ENCODE assay signal across 9 cellular contexts in genomic region chr17:58120195-58120822, GRCh38. TPM values are rescaled to one million over a fixed set of nuclear protein-coding genes. Genes with fewer than 3 reads are reported as not detected.
DNase-seq lines count a peak whose midpoint lies in the region; ATAC-seq and TF ChIP-seq lines count a peak whose summit lies in the region.
"Had no signal": no experiment of that assay in that cellular context is flagged by ENCODE, and none has a peak within 500 bp of the region (broad histone marks: within the 10 kb centered on the region; RNA-seq: fewer than 3 reads in every experiment).

No MANE protein-coding gene starts in this region.

- WGBS in ovary, 3 donors, result 20 to 23% (median 21%) methylated on average over 7 of the region's 7 CpGs

- no peaks in the 10 kb centered on the region for H3K27me3 ChIP-seq in ovary

- no peak for TF ChIP-seq EP300 in ovary (IDR thresholded peaks at IDR 0.05)

- no peaks in the 10 kb centered on the region for H3K4me1 ChIP-seq in ovary (ENCODE audit: insufficient read depth)

- H3K4me1 Mint-ChIP-seq in chondrocyte (ENCODE audit: low read depth), result no peaks in the 10 kb centered on the region
- H3K4me1 Mint-ChIP-seq: activated B cell treated with CpG ODN at 0.5 μM for 24 hours had no signal

- H3K9me3 ChIP-seq in ovary, result no peaks in the 10 kb centered on the region

- H3K27me3 Mint-ChIP-seq in chondrocyte (ENCODE audit: low read depth), result peaks cover 42% of the 10 kb centered on the region

- DNase-seq in SIG-M5 treated with dmso at 0.1 percent for 504 hours (lab: John Stamatoyannopoulos, UW; ENCODE audit: unreplicated experiment) (peak; percentile 60), SIG-M5 (lab: John Stamatoyannopoulos, UW) (no peak), SK-MEL-5 (ENCODE audit: low read depth, low spot score) (peak; percentile 64), choroid plexus epithelial cell (ENCODE audit: low read depth) (peak; percentile 76), ovary (peak in 4 of 5 donors; percentile 12 to 30 (median 21)), chondrocyte (ENCODE audit: low spot score) (no peak)
- DNase-seq: activated B cell treated with CpG ODN at 0.5 μM for 24 hours had no signal

- H3K36me3 Mint-ChIP-seq in chondrocyte (ENCODE audit: low read depth), result no peaks in the 10 kb centered on the region

- intact Hi-C loops in ovary (cut with DNase I), result no loop called here

- TF ChIP-seq CTCF in choroid plexus epithelial cell (conservative IDR thresholded peaks at IDR 0.05; ENCODE audit: low read depth, low read length), result no peak
- TF ChIP-seq CTCF in ovary (IDR thresholded peaks at IDR 0.05), result no peak
- TF ChIP-seq CTCF in chondrocyte (IDR thresholded peaks at IDR 0.05), result no peak

- no peaks in the 10 kb centered on the region for H3K9me3 Mint-ChIP-seq in chondrocyte (ENCODE audit: low read depth)
- H3K9me3 Mint-ChIP-seq: activated B cell treated with CpG ODN at 0.5 μM for 24 hours had no signal

- H3K4me3 ChIP-seq in choroid plexus epithelial cell (ENCODE audit: low read depth, low read length) (no peak overlapping the region), ovary (no peak overlapping the region)

- H3K4me3 Mint-ChIP-seq in chondrocyte (ENCODE audit: unreplicated experiment), result no peak overlapping the region
- H3K4me3 Mint-ChIP-seq: activated B cell treated with CpG ODN at 0.5 μM for 24 hours had no signal

- no peaks in the 10 kb centered on the region for H3K36me3 ChIP-seq in ovary

- in situ Hi-C loops in SK-MEL-5 (cut with HindIII; ENCODE audit: low pct_unique_long_range_greater_than_20kb, low sequenced_read_pairs), result no loop called here

- ATAC-seq in HG02938 (IDR thresholded peaks at IDR 0.05; ENCODE audit: unreplicated experiment), result no peak
- no peak for ATAC-seq in GM18517 (IDR thresholded peaks at IDR 0.05; ENCODE audit: unreplicated experiment)

- no peak for TF ChIP-seq POLR2A in ovary (IDR thresholded peaks at IDR 0.05)

- no peak overlapping the region for H3K27ac ChIP-seq in ovary

- H3K27ac Mint-ChIP-seq in chondrocyte (ENCODE audit: unreplicated experiment), result no peak overlapping the region
- H3K27ac Mint-ChIP-seq: activated B cell treated with CpG ODN at 0.5 μM for 24 hours had no signal

RNA-seq across cellular contexts. Expression of gene OR4D1, which starts 27.9 kb away (rescaled TPM):
- total RNA-seq in SK-MEL-5 (2014; rRNA removed; shearing (Covaris generic)), result not detected in 2 replicates
- 0.06 TPM in 1 of 2 replicates, not detected in the other for polyA plus RNA-seq in SK-MEL-5 (2015; cell fraction: cytosol; rRNA removed)
- polyA plus RNA-seq in SK-MEL-5 (2015; cell fraction: nucleus; rRNA removed), result not detected in 2 replicates
- total RNA-seq in ovary (not detected), chondrocyte (not detected in 3 replicates)
- polyA plus RNA-seq in ovary, result under 1 TPM in 1 of 2 donors, not detected in 1; 0.03 TPM
- total RNA-seq: activated B cell treated with CpG ODN at 0.5 μM for 24 hours had no signal

RNA-seq across cellular contexts. Expression of gene DYNLL2, which starts 37.1 kb away (rescaled TPM):
- total RNA-seq in SK-MEL-5 (2014; rRNA removed; shearing (Covaris generic)), result 8.8 and 9.8 TPM in 2 replicates
- polyA plus RNA-seq in SK-MEL-5 (2015; cell fraction: cytosol; rRNA removed), result 27.6 and 32.6 TPM in 2 replicates
- polyA plus RNA-seq in SK-MEL-5 (2015; cell fraction: nucleus; rRNA removed), result 9.4 and 14.2 TPM in 2 replicates
- total RNA-seq in ovary (10 to 100 TPM; 11.0 to 42.5 (median 34.1) TPM), chondrocyte (15.7 to 17.1 TPM (median 16.0 TPM) in 3 replicates)
- polyA plus RNA-seq in ovary, result 10 to 100 TPM; 18.4 to 51.1 TPM

RNA-seq across cellular contexts. Expression of gene OR4D2, which starts 46.5 kb away (rescaled TPM):
- not detected in 2 replicates for total RNA-seq in SK-MEL-5 (2014; rRNA removed; shearing (Covaris generic))
- not detected in 2 replicates for polyA plus RNA-seq in SK-MEL-5 (2015; cell fraction: cytosol; rRNA removed)
- polyA plus RNA-seq in SK-MEL-5 (2015; cell fraction: nucleus; rRNA removed), result not detected in 2 replicates
- not detected for total RNA-seq in ovary
- not detected for polyA plus RNA-seq in ovary
- not detected in 3 replicates for total RNA-seq in chondrocyte
- total RNA-seq: activated B cell treated with CpG ODN at 0.5 μM for 24 hours had no signal

Comparison
In these comparisons a context has a peak if more than half of its experiments do, and no peak if none do; other contexts are left out.
1. DNase-seq: peak in SIG-M5 treated with dmso at 0.1 percent for 504 hours (single experiment), SK-MEL-5 (single experiment), choroid plexus epithelial cell (single experiment) and ovary (4 of 5); none in SIG-M5 (single experiment) and chondrocyte (single experiment).